14 cellular contexts compared by ENCODE assay signal in genomic region chr12:81800298-81801148, GRCh38. TPM values are rescaled to one million over a fixed set of nuclear protein-coding genes. Genes with fewer than 3 reads are reported as not detected.
DNase-seq lines count a peak whose midpoint lies in the region; ATAC-seq and TF ChIP-seq lines count a peak whose summit lies in the region.
"Had no signal": no experiment of that assay in that cellular context is flagged by ENCODE, and none has a peak within 500 bp of the region (broad histone marks: within the 10 kb centered on the region; RNA-seq: fewer than 3 reads in every experiment).

No MANE protein-coding gene starts in this region.

- POLR2A ChIA-PET in activated CD4-positive, alpha-beta memory T cell treated with anti-CD3 and anti-CD28 coated beads, Interleukin-2, amount 10 ng/mL, durations not matched to agents 7 days and 5 days (lab: Charles Lee), result no interaction called here
- POLR2A ChIA-PET in GM10248 (lab: Yijun Ruan, JAX), result no interaction called here

- CTCF ChIA-PET in activated CD4-positive, alpha-beta memory T cell treated with anti-CD3 and anti-CD28 coated beads, Interleukin-2, amount 10 ng/mL, durations not matched to agents 7 days and 5 days (lab: Charles Lee), result no interaction called here
- CTCF ChIA-PET in GM10248 (lab: Yijun Ruan, JAX), result no interaction called here

- no peaks in the 10 kb centered on the region for H3K9me3 Mint-ChIP-seq in activated T-helper 17 cell treated with anti-CD3 and anti-CD28 coated beads, Interleukin-2, amount 50 U/mL, for 72 hours
- no peaks in the 10 kb centered on the region for H3K9me3 Mint-ChIP-seq in activated CD4-positive, alpha-beta memory T cell treated with anti-CD3 and anti-CD28 coated beads, Interleukin-2, amount 10 ng/mL, durations not matched to agents 7 days and 5 days

- no peaks in the 10 kb centered on the region for H3K36me3 Mint-ChIP-seq in activated T-helper 17 cell treated with anti-CD3 and anti-CD28 coated beads, Interleukin-2, amount 50 U/mL, for 72 hours (ENCODE audit: low read depth)
- H3K36me3 Mint-ChIP-seq in activated CD4-positive, alpha-beta memory T cell treated with anti-CD3 and anti-CD28 coated beads, Interleukin-2, amount 10 ng/mL, durations not matched to agents 7 days and 5 days (ENCODE audit: low read depth), result no peaks in the 10 kb centered on the region

- H3K36me3 ChIP-seq in upper lobe of left lung, result no peaks in the 10 kb centered on the region
- H3K36me3 ChIP-seq: tibial nerve had no signal

- H3K4me1 Mint-ChIP-seq in activated T-helper 17 cell treated with anti-CD3 and anti-CD28 coated beads, Interleukin-2, amount 50 U/mL, for 72 hours, result peaks cover 8% of the 10 kb centered on the region
- H3K4me1 Mint-ChIP-seq in activated CD4-positive, alpha-beta memory T cell treated with anti-CD3 and anti-CD28 coated beads, Interleukin-2, amount 10 ng/mL, durations not matched to agents 7 days and 5 days, result no peaks in the 10 kb centered on the region

- peak; percentile 73 for ATAC-seq in activated T-helper 17 cell treated with anti-CD3 and anti-CD28 coated beads, Interleukin-2, amount 50 U/mL, for 72 hours (replicated peaks)
- ATAC-seq in upper lobe of left lung (ENCODE audit: low FRiP score in 2 of 2), result no peak
- ATAC-seq: left colon had no signal

- no peak for TF ChIP-seq CTCF in GM10248 (IDR thresholded peaks at IDR 0.05; ENCODE audit: control extremely low read depth, extremely low read depth, low read depth, missing control alignments)
- no peak for TF ChIP-seq CTCF in upper lobe of left lung (IDR thresholded peaks at IDR 0.05)

- H3K27ac Mint-ChIP-seq in activated T-helper 17 cell treated with anti-CD3 and anti-CD28 coated beads, Interleukin-2, amount 50 U/mL, for 72 hours, result no peak overlapping the region
- no peak overlapping the region for H3K27ac Mint-ChIP-seq in activated CD4-positive, alpha-beta memory T cell treated with anti-CD3 and anti-CD28 coated beads, Interleukin-2, amount 10 ng/mL, durations not matched to agents 7 days and 5 days

- no peaks in the 10 kb centered on the region for H3K27me3 ChIP-seq in upper lobe of left lung
- H3K27me3 ChIP-seq: tibial nerve had no signal

- H3K4me1 ChIP-seq in upper lobe of left lung, result peaks cover 0 to 11% (median 6%) of the 10 kb centered on the region in 4 donors

- no peaks in the 10 kb centered on the region for H3K9me3 ChIP-seq in upper lobe of left lung
- H3K9me3 ChIP-seq: tibial nerve had no signal

- peak overlapping the region in 1 of 4 donors; percentile 26 for H3K27ac ChIP-seq in upper lobe of left lung
- H3K27ac ChIP-seq: BLaER1 treated with 17β-estradiol and CSF1 and Interleukin-3, amounts not matched to agents 10 nM and 100 nM had no signal

- DNase-seq in H4 (ENCODE audit: low spot score) (peak; percentile 65), globus pallidus (ENCODE audit: low spot score) (peak; percentile 2), renal cortical epithelial cell (ENCODE audit: low read depth) (peak; percentile 88), GM10248 (ENCODE audit: extremely low spot score) (no peak), upper lobe of left lung (no peak), mucosa of gallbladder (ENCODE audit: low spot score) (no peak)
- no peak for DNase-seq in activated CD4-positive, alpha-beta memory T cell treated with anti-CD3 and anti-CD28 coated beads, Interleukin-2, amount 10 ng/mL, durations not matched to agents 7 days and 5 days
- DNase-seq: GDM1, left colon, NCI-H1694, T-helper 2 cell had no signal

- no peak for TF ChIP-seq EP300 in upper lobe of left lung (IDR thresholded peaks at IDR 0.05)

- no peak for TF ChIP-seq POLR2A in upper lobe of left lung (IDR thresholded peaks at IDR 0.05)

- no peak overlapping the region for H3K4me3 ChIP-seq in upper lobe of left lung
- H3K4me3 ChIP-seq: BLaER1 treated with 17β-estradiol and CSF1 and Interleukin-3, amounts not matched to agents 10 nM and 100 nM; tibial nerve had no signal

- WGBS in upper lobe of left lung, 2 donors, result 51 to 53% methylated on average over 8 of the region's 8 CpGs

- peaks cover 3% of the 10 kb centered on the region for H3K27me3 Mint-ChIP-seq in activated T-helper 17 cell treated with anti-CD3 and anti-CD28 coated beads, Interleukin-2, amount 50 U/mL, for 72 hours
- no peaks in the 10 kb centered on the region for H3K27me3 Mint-ChIP-seq in activated CD4-positive, alpha-beta memory T cell treated with anti-CD3 and anti-CD28 coated beads, Interleukin-2, amount 10 ng/mL, durations not matched to agents 7 days and 5 days

- H3K4me3 Mint-ChIP-seq in activated T-helper 17 cell treated with anti-CD3 and anti-CD28 coated beads, Interleukin-2, amount 50 U/mL, for 72 hours, result no peak overlapping the region
- H3K4me3 Mint-ChIP-seq in activated CD4-positive, alpha-beta memory T cell treated with anti-CD3 and anti-CD28 coated beads, Interleukin-2, amount 10 ng/mL, durations not matched to agents 7 days and 5 days, result no peak overlapping the region

RNA-seq across cellular contexts. Expression of gene PPFIA2, which starts 41.4 kb away (rescaled TPM):
- 0.08 and 0.33 TPM in 2 replicates for total RNA-seq in H4 (2014; rRNA removed; shearing (Covaris generic))
- total RNA-seq in activated T-helper 17 cell treated with anti-CD3 and anti-CD28 coated beads, Interleukin-2, amount 50 U/mL, for 72 hours, result not detected
- total RNA-seq in renal cortical epithelial cell, result 0.87 and 6.2 TPM in 2 replicates
- not detected for total RNA-seq in activated CD4-positive, alpha-beta memory T cell treated with anti-CD3 and anti-CD28 coated beads, Interleukin-2, amount 10 ng/mL, durations not matched to agents 7 days and 5 days
- total RNA-seq in upper lobe of left lung, result 1 to 10 TPM; 1.3 to 7.3 (median 2.6) TPM
- total RNA-seq in mucosa of gallbladder, result 2.6 TPM

Comparison
In these comparisons a context has a peak if more than half of its experiments do, and no peak if none do; other contexts are left out.
1. DNase-seq: peak in H4 (single experiment), globus pallidus (single experiment) and renal cortical epithelial cell (single experiment); none in activated CD4-positive, alpha-beta memory T cell treated with anti-CD3 and anti-CD28 coated beads, Interleukin-2, amount 10 ng/mL, durations not matched to agents 7 days and 5 days (single experiment), GM10248 (single experiment), upper lobe of left lung (0 of 2) and mucosa of gallbladder (single experiment).